In the genomic region with DNA sequence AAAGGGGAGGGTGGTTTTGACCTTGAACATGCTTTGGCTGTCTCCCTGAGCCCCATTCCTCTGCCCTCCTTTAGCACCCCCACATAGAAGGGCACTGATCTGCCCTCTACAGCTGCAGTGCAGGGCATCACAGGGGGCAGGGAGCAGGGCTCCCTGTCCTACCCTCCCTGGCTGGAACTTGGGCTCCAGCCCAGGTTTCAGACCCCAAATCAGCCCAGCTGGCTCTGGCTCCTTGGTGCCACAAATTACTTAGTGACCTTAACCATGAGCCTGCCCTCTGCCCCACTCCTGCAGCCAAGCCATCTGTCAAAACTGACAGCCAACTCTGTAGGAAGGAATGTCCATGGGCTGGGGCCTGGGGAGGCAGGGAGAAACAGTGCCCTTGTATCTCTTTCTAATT, we compare ENCODE assay signal across 15 cellular contexts.
"Had no signal": no experiment of that assay in that cellular context is flagged by ENCODE, and none has a peak within 500 bp of the region (broad histone marks: within the 10 kb centered on the region; RNA-seq: fewer than 3 reads in every experiment).

No MANE protein-coding gene starts in this region.

- H3K36me3 ChIP-seq: gastroesophageal sphincter, right lobe of liver, stomach, thoracic aorta had no signal

- DNase-seq: activated CD4-positive, alpha-beta memory T cell treated with anti-CD3 and anti-CD28 coated beads, Interleukin-2, amount 10 ng/mL, durations not matched to agents 7 days and 5 days; activated CD4-positive, alpha-beta T cell treated with anti-CD3 and anti-CD28 coated beads for 4 hours; activated effector memory CD4-positive, alpha-beta T cell treated with Interleukin-2 at 50 U/mL for 16 hours; activated T-cell treated with anti-CD3 and anti-CD28 coated beads, Interleukin-2, amount 50 U/mL, for 4 hours; mesenchymal stem cell; natural killer cell; nucleus accumbens; right lobe of liver; stimulated activated CD4-positive, alpha-beta T cell treated with anti-CD3 and anti-CD28 coated beads, Interleukin-1b, Interleukin-23, amount 100 ng/mL, for 48 hours; stomach; T-helper 2 cell had no signal

- H3K4me3 ChIP-seq: gastroesophageal sphincter, hepatocyte, right lobe of liver, stomach, thoracic aorta had no signal

- H3K27me3 ChIP-seq: gastroesophageal sphincter, hepatocyte, right lobe of liver, stomach had no signal

- H3K4me1 ChIP-seq: right lobe of liver had no signal

- ATAC-seq: activated T-cell treated with anti-CD3 and anti-CD28 coated beads, Interleukin-2, amount 50 U/mL, for 4 hours; gastroesophageal sphincter; natural killer cell; WTC11 had no signal

- H3K9me3 ChIP-seq: right lobe of liver had no signal

- H3K27ac ChIP-seq: hepatocyte, right lobe of liver, thoracic aorta had no signal
